8 cellular contexts compared by ENCODE assay signal in the genomic region with DNA sequence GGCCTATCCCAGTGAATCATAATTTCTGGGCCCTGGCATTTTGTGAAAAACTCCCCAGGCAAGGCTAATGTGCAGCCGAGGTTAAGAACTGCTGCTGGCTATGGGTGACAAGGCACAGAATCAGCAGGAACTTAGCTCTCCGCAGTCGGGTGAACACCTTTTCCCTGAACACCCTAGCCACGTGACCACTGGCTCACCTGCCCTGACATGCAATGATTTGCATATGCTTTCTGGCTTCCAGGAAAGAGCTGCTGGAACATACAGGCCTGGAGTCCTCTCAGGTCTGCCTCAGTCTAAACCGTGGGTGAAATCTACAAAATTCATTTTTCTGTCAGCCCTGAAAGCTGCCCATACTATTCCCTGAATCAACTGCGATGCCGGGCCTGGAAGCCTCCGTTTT. TPM values are rescaled to one million over a fixed set of nuclear protein-coding genes. Genes with fewer than 3 reads are reported as not detected.
DNase-seq lines count a peak whose midpoint lies in the region; ATAC-seq, FAIRE-seq and TF ChIP-seq lines count a peak whose summit lies in the region.

No MANE protein-coding gene starts in this region.

- H4K20me1 ChIP-seq in neural progenitor cell (ENCODE audit: low read depth): no peaks in the 10 kb centered on the region

- no peak overlapping the region for H3K27ac ChIP-seq in neural progenitor cell

- no peaks in the 10 kb centered on the region for H3K36me3 ChIP-seq in neural progenitor cell

- CTCF ChIA-PET in WTC11 (lab: Charles Lee): interaction anchor here (1.0 kb wide), 1 partner anchor 13 kb away, joined by 3 read pairs; no protein-coding TSS in a partner anchor

- no peaks in the 10 kb centered on the region for H3F3A ChIP-seq in neural progenitor cell (ENCODE audit: low read depth)

- H3K4me3 ChIP-seq in neural progenitor cell: no peak overlapping the region

- FAIRE-seq in HTR-8/SVneo (lab: Jason Lieb, UNC): no peak

- H3K27me3 Mint-ChIP-seq in WTC11 (ENCODE audit: low read depth) (no peaks in the 10 kb centered on the region), neural progenitor cell (ENCODE audit: insufficient read depth, low read depth) (peaks cover 3% of the 10 kb centered on the region)

- POLR2A ChIA-PET in WTC11 (lab: Charles Lee): interaction anchor here (0.7 kb wide), 1 partner anchor 85 kb away, joined by 5 read pairs; no protein-coding TSS in a partner anchor

- no peaks in the 10 kb centered on the region for H3K9me3 ChIP-seq in neural progenitor cell (ENCODE audit: low read depth)

- ATAC-seq in GM19351 (IDR thresholded peaks at IDR 0.05; ENCODE audit: unreplicated experiment) (peak; percentile 48), HG03139 (IDR thresholded peaks at IDR 0.05; ENCODE audit: unreplicated experiment) (peak; percentile 51), WTC11 (peak; percentile 62), HG03520 (IDR thresholded peaks at IDR 0.05; ENCODE audit: unreplicated experiment) (no peak)

- no peaks in the 10 kb centered on the region for H3K4me1 ChIP-seq in neural progenitor cell

- H3K4me1 Mint-ChIP-seq in WTC11 (peaks cover 73% of the 10 kb centered on the region), neural progenitor cell (peaks cover 33% of the 10 kb centered on the region)

- TF ChIP-seq CTCF in WTC11 (IDR thresholded peaks at IDR 0.05) (no peak), neural progenitor cell (IDR thresholded peaks at IDR 0.05) (no peak)

- no peaks in the 10 kb centered on the region for H3K9me3 Mint-ChIP-seq in WTC11
- H3K9me3 Mint-ChIP-seq in neural progenitor cell: no peaks in the 10 kb centered on the region

- no peak overlapping the region for H3K9ac ChIP-seq in neural progenitor cell

- peaks cover 26% of the 10 kb centered on the region for H3K36me3 Mint-ChIP-seq in WTC11
- peaks cover 42% of the 10 kb centered on the region for H3K36me3 Mint-ChIP-seq in neural progenitor cell

- H3K27ac Mint-ChIP-seq in WTC11: peak overlapping the region; percentile 69; the same call in 1 of the 2 replicates
- peak overlapping the region; percentile 50 for H3K27ac Mint-ChIP-seq in neural progenitor cell

- H2AFZ ChIP-seq in neural progenitor cell (replicated peaks): no peak overlapping the region

- peak; percentile 24 for DNase-seq in WTC11 (ENCODE audit: low spot score)
- no peak for DNase-seq in neural progenitor cell (ENCODE audit: low spot score)
- DNase-seq in GDM1 (lab: John Stamatoyannopoulos, UW): no peak
- no peak for DNase-seq in HTR-8/SVneo (ENCODE audit: insufficient read length, low spot score)
- no peak for DNase-seq in foreskin melanocyte

- H3K27me3 ChIP-seq in neural progenitor cell: no peaks in the 10 kb centered on the region

- H3K4me3 Mint-ChIP-seq in WTC11: no peak overlapping the region
- no peak overlapping the region for H3K4me3 Mint-ChIP-seq in neural progenitor cell

- H3K4me2 ChIP-seq in neural progenitor cell: no peak overlapping the region

- peaks cover 4% of the 10 kb centered on the region for H3K79me2 ChIP-seq in neural progenitor cell (ENCODE audit: low read depth)

TF ChIP-seq in WTC11, 78 proteins besides CTCF, POLR2A, EP300 and RAD21:
- no peak for TF ChIP-seq TCF7 (CRISPR knock-in tag; IDR thresholded peaks at IDR 0.05; ENCODE audit: low read depth)
- TF ChIP-seq, protein P1, sequence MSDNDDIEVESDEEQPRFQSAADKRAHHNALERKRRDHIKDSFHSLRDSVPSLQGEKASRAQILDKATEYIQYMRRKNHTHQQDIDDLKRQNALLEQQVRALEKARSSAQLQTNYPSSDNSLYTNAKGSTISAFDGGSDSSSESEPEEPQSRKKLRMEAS (CRISPR knock-in tag; IDR thresholded peaks at IDR 0.05): 0 out of 2 replicates have a peak, but pooled peaks have one; percentile 30
- TF ChIP-seq, protein P2, sequence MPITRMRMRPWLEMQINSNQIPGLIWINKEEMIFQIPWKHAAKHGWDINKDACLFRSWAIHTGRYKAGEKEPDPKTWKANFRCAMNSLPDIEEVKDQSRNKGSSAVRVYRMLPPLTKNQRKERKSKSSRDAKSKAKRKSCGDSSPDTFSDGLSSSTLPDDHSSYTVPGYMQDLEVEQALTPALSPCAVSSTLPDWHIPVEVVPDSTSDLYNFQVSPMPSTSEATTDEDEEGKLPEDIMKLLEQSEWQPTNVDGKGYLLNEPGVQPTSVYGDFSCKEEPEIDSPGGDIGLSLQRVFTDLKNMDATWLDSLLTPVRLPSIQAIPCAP (CRISPR knock-in tag; IDR thresholded peaks at IDR 0.05): no peak
- no peak for TF ChIP-seq KAT7 (CRISPR knock-in tag; IDR thresholded peaks at IDR 0.05; ENCODE audit: borderline replicate concordance)
- TF ChIP-seq ZNF671 (CRISPR knock-in tag; IDR thresholded peaks at IDR 0.05): no peak
- TF ChIP-seq, protein P3, sequence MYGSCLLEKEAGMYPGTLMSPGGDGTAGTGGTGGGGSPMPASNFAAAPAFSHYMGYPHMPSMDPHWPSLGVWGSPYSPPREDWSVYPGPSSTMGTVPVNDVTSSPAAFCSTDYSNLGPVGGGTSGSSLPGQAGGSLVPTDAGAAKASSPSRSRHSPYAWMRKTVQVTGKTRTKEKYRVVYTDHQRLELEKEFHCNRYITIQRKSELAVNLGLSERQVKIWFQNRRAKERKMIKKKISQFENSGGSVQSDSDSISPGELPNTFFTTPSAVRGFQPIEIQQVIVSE (CRISPR knock-in tag; IDR thresholded peaks at IDR 0.05; ENCODE audit: borderline replicate concordance): no peak
- TF ChIP-seq, protein P4, sequence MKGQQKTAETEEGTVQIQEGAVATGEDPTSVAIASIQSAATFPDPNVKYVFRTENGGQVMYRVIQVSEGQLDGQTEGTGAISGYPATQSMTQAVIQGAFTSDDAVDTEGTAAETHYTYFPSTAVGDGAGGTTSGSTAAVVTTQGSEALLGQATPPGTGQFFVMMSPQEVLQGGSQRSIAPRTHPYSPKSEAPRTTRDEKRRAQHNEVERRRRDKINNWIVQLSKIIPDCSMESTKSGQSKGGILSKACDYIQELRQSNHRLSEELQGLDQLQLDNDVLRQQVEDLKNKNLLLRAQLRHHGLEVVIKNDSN (CRISPR knock-in tag; IDR thresholded peaks at IDR 0.05): peak; percentile 81
- TF ChIP-seq, protein P5, sequence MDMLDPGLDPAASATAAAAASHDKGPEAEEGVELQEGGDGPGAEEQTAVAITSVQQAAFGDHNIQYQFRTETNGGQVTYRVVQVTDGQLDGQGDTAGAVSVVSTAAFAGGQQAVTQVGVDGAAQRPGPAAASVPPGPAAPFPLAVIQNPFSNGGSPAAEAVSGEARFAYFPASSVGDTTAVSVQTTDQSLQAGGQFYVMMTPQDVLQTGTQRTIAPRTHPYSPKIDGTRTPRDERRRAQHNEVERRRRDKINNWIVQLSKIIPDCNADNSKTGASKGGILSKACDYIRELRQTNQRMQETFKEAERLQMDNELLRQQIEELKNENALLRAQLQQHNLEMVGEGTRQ (CRISPR knock-in tag; IDR thresholded peaks at IDR 0.05): peak; percentile 86
- TF ChIP-seq, protein P6, sequence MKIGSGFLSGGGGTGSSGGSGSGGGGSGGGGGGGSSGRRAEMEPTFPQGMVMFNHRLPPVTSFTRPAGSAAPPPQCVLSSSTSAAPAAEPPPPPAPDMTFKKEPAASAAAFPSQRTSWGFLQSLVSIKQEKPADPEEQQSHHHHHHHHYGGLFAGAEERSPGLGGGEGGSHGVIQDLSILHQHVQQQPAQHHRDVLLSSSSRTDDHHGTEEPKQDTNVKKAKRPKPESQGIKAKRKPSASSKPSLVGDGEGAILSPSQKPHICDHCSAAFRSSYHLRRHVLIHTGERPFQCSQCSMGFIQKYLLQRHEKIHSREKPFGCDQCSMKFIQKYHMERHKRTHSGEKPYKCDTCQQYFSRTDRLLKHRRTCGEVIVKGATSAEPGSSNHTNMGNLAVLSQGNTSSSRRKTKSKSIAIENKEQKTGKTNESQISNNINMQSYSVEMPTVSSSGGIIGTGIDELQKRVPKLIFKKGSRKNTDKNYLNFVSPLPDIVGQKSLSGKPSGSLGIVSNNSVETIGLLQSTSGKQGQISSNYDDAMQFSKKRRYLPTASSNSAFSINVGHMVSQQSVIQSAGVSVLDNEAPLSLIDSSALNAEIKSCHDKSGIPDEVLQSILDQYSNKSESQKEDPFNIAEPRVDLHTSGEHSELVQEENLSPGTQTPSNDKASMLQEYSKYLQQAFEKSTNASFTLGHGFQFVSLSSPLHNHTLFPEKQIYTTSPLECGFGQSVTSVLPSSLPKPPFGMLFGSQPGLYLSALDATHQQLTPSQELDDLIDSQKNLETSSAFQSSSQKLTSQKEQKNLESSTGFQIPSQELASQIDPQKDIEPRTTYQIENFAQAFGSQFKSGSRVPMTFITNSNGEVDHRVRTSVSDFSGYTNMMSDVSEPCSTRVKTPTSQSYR (CRISPR knock-in tag; IDR thresholded peaks at IDR 0.05): no peak
- TF ChIP-seq ZNF138 (CRISPR knock-in tag; conservative IDR thresholded peaks at IDR 0.05): no peak

RNA-seq across cellular contexts. Expression of a gene that starts 56.6 kb away (rescaled TPM):
- 25.0 to 26.8 TPM (median 25.6 TPM) in 3 replicates for total RNA-seq in WTC11 (2021)
- 7.1 and 7.7 TPM in 2 replicates for total RNA-seq in neural progenitor cell (ENCODE audit: low replicate concordance)
